Comparison of ENCODE assay signal across 9 cellular contexts in genomic region chr5:150122158-150122510, GRCh38. TPM values are rescaled to one million over a fixed set of nuclear protein-coding genes. Genes with fewer than 3 reads are reported as not detected.
DNase-seq lines count a peak whose midpoint lies in the region; ATAC-seq and TF ChIP-seq lines count a peak whose summit lies in the region.
"Had no signal": no experiment of that assay in that cellular context is flagged by ENCODE, and none has a peak within 500 bp of the region (broad histone marks: within the 10 kb centered on the region; RNA-seq: fewer than 3 reads in every experiment).

No MANE protein-coding gene starts in this region.

- H2AFZ ChIP-seq in KMS-11 (ENCODE audit: low read depth): no peak overlapping the region

- no peak for TF ChIP-seq EP300 in ovary (IDR thresholded peaks at IDR 0.05)

- peaks cover 0 to 62% (median 13%) of the 10 kb centered on the region in 10 experiments; a peak in 10 of 20 replicates for H3K4me1 ChIP-seq in BLaER1 treated with 17β-estradiol and CSF1 and Interleukin-3, amounts not matched to agents 10 nM and 100 nM
- peaks cover 5% of the 10 kb centered on the region for H3K4me1 ChIP-seq in KMS-11 (ENCODE audit: low read depth, poor library complexity, severe bottlenecking)
- H3K4me1 ChIP-seq in ovary (ENCODE audit: insufficient read depth): no peaks in the 10 kb centered on the region

- peak; percentile 95 for ATAC-seq in GM19351 (IDR thresholded peaks at IDR 0.05; ENCODE audit: unreplicated experiment)
- ATAC-seq in HG03139 (IDR thresholded peaks at IDR 0.05; ENCODE audit: unreplicated experiment): no peak
- ATAC-seq in GM19035 (IDR thresholded peaks at IDR 0.05; ENCODE audit: unreplicated experiment): no peak
- ATAC-seq in naive thymus-derived CD8-positive, alpha-beta T cell: no peak

- H3K36me3 Mint-ChIP-seq in activated naive CD8-positive, alpha-beta T cell treated with anti-CD3 and anti-CD28 coated beads for 36 hours: no peaks in the 10 kb centered on the region
- H3K36me3 Mint-ChIP-seq in naive thymus-derived CD8-positive, alpha-beta T cell: no peaks in the 10 kb centered on the region

- POLR2A ChIA-PET in naive thymus-derived CD8-positive, alpha-beta T cell (lab: Charles Lee): no interaction called here

- no peaks in the 10 kb centered on the region for H3K27me3 ChIP-seq in BLaER1 treated with 17β-estradiol and CSF1 and Interleukin-3, amounts not matched to agents 10 nM and 100 nM
- no peaks in the 10 kb centered on the region for H3K27me3 ChIP-seq in KMS-11 (ENCODE audit: insufficient read depth, low read depth)
- H3K27me3 ChIP-seq in ovary: no peaks in the 10 kb centered on the region

- DNase-seq in activated naive CD8-positive, alpha-beta T cell treated with anti-CD3 and anti-CD28 coated beads for 36 hours: peak; percentile 23
- peak in 3 of 5 donors; percentile 7 to 18 (median 10) for DNase-seq in ovary
- DNase-seq in naive thymus-derived CD8-positive, alpha-beta T cell: no peak

- intact Hi-C loops in ovary (cut with DNase I): no loop called here

- H3K27ac Mint-ChIP-seq in activated naive CD8-positive, alpha-beta T cell treated with anti-CD3 and anti-CD28 coated beads for 36 hours: no peak overlapping the region
- H3K27ac Mint-ChIP-seq in naive thymus-derived CD8-positive, alpha-beta T cell: peak overlapping the region in 1 of 10 donors; percentile 9

- no peak overlapping the region for H3K4me3 ChIP-seq in BLaER1 treated with 17β-estradiol and CSF1 and Interleukin-3, amounts not matched to agents 10 nM and 100 nM
- H3K4me3 ChIP-seq in KMS-11 (IDR thresholded peaks at IDR 0.05; ENCODE audit: insufficient read depth, low read depth, low read length) (no peak overlapping the region), ovary (no peak overlapping the region)

- no peaks in the 10 kb centered on the region for H3K4me1 Mint-ChIP-seq in activated naive CD8-positive, alpha-beta T cell treated with anti-CD3 and anti-CD28 coated beads for 36 hours
- peaks cover 0 to 6% (median 0%) of the 10 kb centered on the region in 4 donors for H3K4me1 Mint-ChIP-seq in naive thymus-derived CD8-positive, alpha-beta T cell

- peaks cover 0 to 98% (median 96%) of the 10 kb centered on the region in 11 experiments; a peak in 18 of 22 replicates for H3K36me3 ChIP-seq in BLaER1 treated with 17β-estradiol and CSF1 and Interleukin-3, amounts not matched to agents 10 nM and 100 nM
- H3K36me3 ChIP-seq in KMS-11 (ENCODE audit: insufficient read depth): no peaks in the 10 kb centered on the region
- peaks cover 3% of the 10 kb centered on the region for H3K36me3 ChIP-seq in ovary

- peak overlapping the region in 8 of 11 experiments; percentile 7 to 58 (median 36); a peak in 11 of 22 replicates for H3K27ac ChIP-seq in BLaER1 treated with 17β-estradiol and CSF1 and Interleukin-3, amounts not matched to agents 10 nM and 100 nM
- no peak overlapping the region for H3K27ac ChIP-seq in KMS-11
- no peak overlapping the region for H3K27ac ChIP-seq in ovary

- H3K9ac ChIP-seq in BLaER1 treated with 17β-estradiol and CSF1 and Interleukin-3, amounts not matched to agents 10 nM and 100 nM: peak overlapping the region in 6 of 11 experiments; percentile 5 to 28 (median 17); a peak in 4 of 22 replicates
- no peak overlapping the region for H3K9ac ChIP-seq in KMS-11

- TF ChIP-seq CTCF in KMS-11 (conservative IDR thresholded peaks at IDR 0.05; ENCODE audit: low read depth, low read length): 0 out of 2 replicates have a peak, but pooled peaks have one; percentile 24
- TF ChIP-seq CTCF in ovary (IDR thresholded peaks at IDR 0.05): no peak

- no peak overlapping the region for H3K4me3 Mint-ChIP-seq in activated naive CD8-positive, alpha-beta T cell treated with anti-CD3 and anti-CD28 coated beads for 36 hours
- peak overlapping the region in 2 of 10 donors; percentile 33 to 49 for H3K4me3 Mint-ChIP-seq in naive thymus-derived CD8-positive, alpha-beta T cell

- H3K27me3 Mint-ChIP-seq in activated naive CD8-positive, alpha-beta T cell treated with anti-CD3 and anti-CD28 coated beads for 36 hours: no peaks in the 10 kb centered on the region
- H3K27me3 Mint-ChIP-seq in naive thymus-derived CD8-positive, alpha-beta T cell: no peaks in the 10 kb centered on the region

- H4K20me1 ChIP-seq in BLaER1 treated with 17β-estradiol and CSF1 and Interleukin-3, amounts not matched to agents 10 nM and 100 nM: no peaks in the 10 kb centered on the region
- no peaks in the 10 kb centered on the region for H4K20me1 ChIP-seq in KMS-11 (ENCODE audit: insufficient read depth)

- H3K79me2 ChIP-seq in KMS-11 (ENCODE audit: insufficient read depth, low read depth): no peaks in the 10 kb centered on the region

- H3K9me3 Mint-ChIP-seq in activated naive CD8-positive, alpha-beta T cell treated with anti-CD3 and anti-CD28 coated beads for 36 hours: no peaks in the 10 kb centered on the region
- H3K9me3 Mint-ChIP-seq in naive thymus-derived CD8-positive, alpha-beta T cell: no peaks in the 10 kb centered on the region

- no peak for TF ChIP-seq POLR2A in ovary (IDR thresholded peaks at IDR 0.05)

- no peaks in the 10 kb centered on the region for H3K9me3 ChIP-seq in BLaER1 treated with 17β-estradiol and CSF1 and Interleukin-3, amounts not matched to agents 10 nM and 100 nM (replicated peaks in 1 of 11)
- H3K9me3 ChIP-seq in ovary: no peaks in the 10 kb centered on the region

- 64 to 68% (median 66%) methylated on average over 5 of the region's 5 CpGs for WGBS in ovary, 3 donors

- peak overlapping the region in 5 of 11 experiments; percentile 3 to 85 (median 56); a peak in 7 of 22 replicates for H3K4me2 ChIP-seq in BLaER1 treated with 17β-estradiol and CSF1 and Interleukin-3, amounts not matched to agents 10 nM and 100 nM
- H3K4me2 ChIP-seq in KMS-11: no peak overlapping the region

RNA-seq across cellular contexts. Expression of gene PDGFRB, which starts 33.5 kb away (rescaled TPM):
- total RNA-seq in activated naive CD8-positive, alpha-beta T cell treated with anti-CD3 and anti-CD28 coated beads for 36 hours: 1 to 10 TPM; 1.1 to 1.5 TPM
- total RNA-seq in ovary: 100 to 1,000 TPM; 102 to 302 (median 212) TPM
- 100 to 1,000 TPM; 111 to 183 TPM for polyA plus RNA-seq in ovary
- total RNA-seq in naive thymus-derived CD8-positive, alpha-beta T cell: under 1 TPM; 0.47 to 0.49 TPM
- under 1 TPM in 2 of 3 donors, not detected in 1; 0.31 to 0.57 TPM for polyA plus RNA-seq in naive thymus-derived CD8-positive, alpha-beta T cell

RNA-seq across cellular contexts. Expression of gene CSF1R, which starts 35.8 kb away (rescaled TPM):
- total RNA-seq in activated naive CD8-positive, alpha-beta T cell treated with anti-CD3 and anti-CD28 coated beads for 36 hours: not detected
- total RNA-seq in ovary: 10 to 100 TPM in 5 of 7 donors, 1 to 10 TPM in 2; 7.6 to 25.3 (median 16.4) TPM
- polyA plus RNA-seq in ovary: 10 to 100 TPM in 1 of 2 donors, 1 to 10 TPM in 1; 8.1 to 41.9 TPM
- 1 to 10 TPM; 1.0 to 1.5 TPM for total RNA-seq in naive thymus-derived CD8-positive, alpha-beta T cell
- under 1 TPM; 0.07 to 0.82 (median 0.55) TPM for polyA plus RNA-seq in naive thymus-derived CD8-positive, alpha-beta T cell
- total RNA-seq: fibroblast of lung had no signal

RNA-seq across cellular contexts. Expression of gene CDX1, which starts 44.4 kb away (rescaled TPM):
- total RNA-seq in activated naive CD8-positive, alpha-beta T cell treated with anti-CD3 and anti-CD28 coated beads for 36 hours: not detected
- 1 to 10 TPM in 1 of 7 donors, under 1 TPM in 6; 0.23 to 1.4 (median 0.66) TPM for total RNA-seq in ovary
- under 1 TPM; 0.18 to 0.44 TPM for polyA plus RNA-seq in ovary
- not detected for total RNA-seq in naive thymus-derived CD8-positive, alpha-beta T cell
- not detected for polyA plus RNA-seq in naive thymus-derived CD8-positive, alpha-beta T cell

Comparison
In these comparisons a context has a peak if more than half of its experiments do, and no peak if none do; other contexts are left out.
1. H3K27ac ChIP-seq: peak in BLaER1 treated with 17β-estradiol and CSF1 and Interleukin-3, amounts not matched to agents 10 nM and 100 nM (8 of 11); none in KMS-11 (single experiment) and ovary (0 of 2).
2. DNase-seq: peak in activated naive CD8-positive, alpha-beta T cell treated with anti-CD3 and anti-CD28 coated beads for 36 hours (single experiment) and ovary (3 of 5); none in naive thymus-derived CD8-positive, alpha-beta T cell (0 of 10).
3. RNA of gene PDGFRB, which starts 33.5 kb away (total RNA-seq): 102 to 302 TPM in ovary; 1.1 to 1.5 TPM in activated naive CD8-positive, alpha-beta T cell treated with anti-CD3 and anti-CD28 coated beads for 36 hours and 0.47 to 0.49 TPM in naive thymus-derived CD8-positive, alpha-beta T cell; every median in the first group is over 10 times any median in the second.